ENCODE assay signal across 10 cellular contexts in genomic region chr6:87944541-87944954, GRCh38.
A peak's percentile ranks its signal among the peaks of the same experiment; 100 is the strongest.
DNase-seq lines count a peak whose midpoint lies in the region; ATAC-seq and TF ChIP-seq lines count a peak whose summit lies in the region.
"Had no signal": no experiment of that assay in that cellular context is flagged by ENCODE, and none has a peak within 500 bp of the region (broad histone marks: within the 10 kb centered on the region; RNA-seq: fewer than 3 reads in every experiment).

No MANE protein-coding gene starts in this region.

- no peaks in the 10 kb centered on the region for H3K36me3 Mint-ChIP-seq in brain

- peak overlapping the region; percentile 71 to 95 (median 93) for H3K27ac Mint-ChIP-seq in brain

- H3K79me2 ChIP-seq in ACC112 (ENCODE audit: control insufficient read depth, insufficient read depth, low read length, unreplicated experiment), result no peaks in the 10 kb centered on the region

- H3K4me1 ChIP-seq in ACC112 (ENCODE audit: control insufficient read depth, insufficient read depth, low read length, unreplicated experiment) (peaks cover 14% of the 10 kb centered on the region), left lung (no peaks in the 10 kb centered on the region)

- ATAC-seq in left lung, result peak; percentile 96
- no peak for ATAC-seq in GM21717 (IDR thresholded peaks at IDR 0.05; ENCODE audit: unreplicated experiment)
- ATAC-seq in HG03460 (IDR thresholded peaks at IDR 0.05; ENCODE audit: unreplicated experiment), result no peak
- no peak for ATAC-seq in HG02678 (IDR thresholded peaks at IDR 0.05; ENCODE audit: unreplicated experiment)

- peaks cover 51% of the 10 kb centered on the region for H3K4me1 Mint-ChIP-seq in brain

- peaks cover 0 to 3% (median 0%) of the 10 kb centered on the region in 5 experiments for H3K9me3 Mint-ChIP-seq in brain

- peak overlapping the region; percentile 39; the same call in 1 of the 2 replicates for H3K4me3 ChIP-seq in ACC112 (ENCODE audit: low read depth, low read length)
- H3K4me3 ChIP-seq in left lung, result no peak overlapping the region

- H3K27me3 Mint-ChIP-seq in brain, result peaks cover 12% of the 10 kb centered on the region

- H2AFZ ChIP-seq in ACC112 (ENCODE audit: low read length, unreplicated experiment), result no peak overlapping the region

- no peaks in the 10 kb centered on the region for H3K36me3 ChIP-seq in ACC112 (ENCODE audit: insufficient read depth, low read length)
- no peaks in the 10 kb centered on the region for H3K36me3 ChIP-seq in left lung

- intact Hi-C loops in left lung (cut with DNase I), result no loop called here

- peak overlapping the region; percentile 1 to 68 (median 53) for H3K4me3 Mint-ChIP-seq in brain

- peak in 1 of 2 experiments; percentile 10 for TF ChIP-seq CTCF in brain (conservative IDR thresholded peaks at IDR 0.05)
- TF ChIP-seq CTCF in left lung (IDR thresholded peaks at IDR 0.05), result no peak

- H3K27me3 ChIP-seq in ACC112 (ENCODE audit: insufficient read depth, low read length), result no peaks in the 10 kb centered on the region
- H3K27me3 ChIP-seq in left lung, result peaks cover 0 to 12% of the 10 kb centered on the region in 2 donors

- DNase-seq in HuH-7.5 (ENCODE audit: low spot score) (peak; percentile 35), left lung (peak in 1 of 2 donors; percentile 52), HK-2 (ENCODE audit: unreplicated experiment) (no peak)
- DNase-seq: DND-41 had no signal

- H3K27ac ChIP-seq in ACC112 (ENCODE audit: low read depth, low read length) (no peak overlapping the region), left lung (no peak overlapping the region)
- H3K27ac ChIP-seq: VCaP had no signal

- H3K9me3 ChIP-seq in left lung, result no peaks in the 10 kb centered on the region
